8 cellular contexts compared by ENCODE assay signal in the genomic region with DNA sequence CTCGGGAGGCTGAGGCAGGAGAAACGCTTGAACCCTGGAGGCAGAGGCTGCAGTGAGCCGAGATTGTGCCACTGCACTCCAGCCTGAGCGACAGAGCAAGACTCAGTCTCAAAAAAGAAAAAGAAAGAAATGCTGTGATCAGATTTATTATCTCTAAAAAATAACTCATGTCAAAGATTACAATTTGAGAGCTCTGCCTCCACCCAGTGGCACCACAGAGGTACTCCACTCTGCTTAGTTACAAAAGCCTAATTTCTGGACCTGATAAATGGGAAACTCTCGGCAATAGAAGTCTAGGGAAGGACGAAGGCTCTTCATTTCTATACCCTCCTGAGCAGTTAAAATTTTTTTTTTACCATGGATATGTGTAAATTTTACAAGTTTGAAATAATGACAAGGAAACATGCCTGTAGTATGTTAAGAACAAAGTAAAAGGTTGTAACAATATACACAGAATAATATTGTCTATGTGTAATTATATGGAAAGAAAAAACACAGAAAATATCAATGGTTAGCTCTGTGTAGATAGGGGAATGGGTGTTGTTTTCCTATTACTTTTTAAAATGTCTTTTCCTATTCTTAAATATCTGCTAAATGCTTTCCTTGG.
A peak's percentile ranks its signal among the peaks of the same experiment; 100 is the strongest.
DNase-seq lines count a peak whose midpoint lies in the region; ATAC-seq and TF ChIP-seq lines count a peak whose summit lies in the region.

No MANE protein-coding gene starts in this region.

- TF ChIP-seq POLR2A in gastroesophageal sphincter (IDR thresholded peaks at IDR 0.05): no peak

- no peak overlapping the region for H3K27ac ChIP-seq in gastroesophageal sphincter
- H3K27ac ChIP-seq in aorta (ENCODE audit: low read depth in 1 of 2, low read length in 2 of 2): no peak overlapping the region

- DNase-seq in DMS53 (lab: John Stamatoyannopoulos, UW): peak; percentile 88
- peak; percentile 65 for DNase-seq in HuH-7 (ENCODE audit: low spot score)
- DNase-seq in RPMI7951 (ENCODE audit: low read depth): peak; percentile 55
- DNase-seq in activated effector memory CD4-positive, alpha-beta T cell treated with Interleukin-2 at 50 U/mL for 16 hours: peak; percentile 35
- DNase-seq in posterior cingulate gyrus: peak in 9 of 10 donors; percentile 39 to 92 (median 65)
- peak; percentile 69 to 82 for DNase-seq in aorta

- no peaks in the 10 kb centered on the region for H3K36me3 ChIP-seq in gastroesophageal sphincter
- no peaks in the 10 kb centered on the region for H3K36me3 ChIP-seq in aorta (ENCODE audit: control insufficient read depth in 1 of 2, insufficient read depth in 2 of 2, low read length in 1 of 2)

- peak; percentile 77 for ATAC-seq in GM21515 (IDR thresholded peaks at IDR 0.05; ENCODE audit: unreplicated experiment)
- ATAC-seq in gastroesophageal sphincter: peak; percentile 48
- ATAC-seq in aorta (ENCODE audit: low FRiP score): peak; percentile 87

- peaks cover 0 to 29% (median 0%) of the 10 kb centered on the region in 3 donors for H3K4me1 ChIP-seq in gastroesophageal sphincter
- H3K4me1 ChIP-seq in aorta (ENCODE audit: control insufficient read depth in 1 of 2, insufficient read depth in 2 of 2, low read length in 2 of 2): no peaks in the 10 kb centered on the region

- WGBS in gastroesophageal sphincter (ENCODE audit: low coverage in 1 of 2), 2 donors: 3 to 29% methylated on average over 4 to 6 of the region's 6 CpGs
- 24 to 27% methylated on average over 6 of the region's 6 CpGs for WGBS in aorta, 2 donors

- TF ChIP-seq CTCF in gastroesophageal sphincter (IDR thresholded peaks at IDR 0.05): peak; percentile 84 to 92 (median 88)

- no peak overlapping the region for H3K4me3 ChIP-seq in gastroesophageal sphincter
- H3K4me3 ChIP-seq in aorta (ENCODE audit: low read length in 2 of 2): no peak overlapping the region

- H3K9me3 ChIP-seq in gastroesophageal sphincter (no peaks in the 10 kb centered on the region), aorta (ENCODE audit: control insufficient read depth, low read length) (no peaks in the 10 kb centered on the region)

- intact Hi-C loops in posterior cingulate gyrus (cut with DNase I): loop anchor here (10.0 kb wide), 2 partner anchors 426 to 676 kb away; a partner anchor contains a TSS
- intact Hi-C loops in aorta (cut with DNase I): loop anchor here (2.0 to 10.0 kb wide), 5 partner anchors 148 to 986 kb away; a partner anchor contains a TSS

- TF ChIP-seq EP300 in gastroesophageal sphincter (IDR thresholded peaks at IDR 0.05): no peak

- H3K27me3 ChIP-seq in gastroesophageal sphincter: no peaks in the 10 kb centered on the region
- H3K27me3 ChIP-seq in aorta (ENCODE audit: control insufficient read depth in 1 of 2, insufficient read depth in 2 of 2, low read length in 1 of 2): no peaks in the 10 kb centered on the region

Comparison
In these comparisons a context has a peak if more than half of its experiments do, and no peak if none do; other contexts are left out.
1. DNase-seq: peak in every context shown above with its lines; median percentile 88 in DMS53; 76 in aorta; 65 in HuH-7; 65 in posterior cingulate gyrus; 55 in RPMI7951; 35 in activated effector memory CD4-positive, alpha-beta T cell treated with Interleukin-2 at 50 U/mL for 16 hours.